In genomic region chr9:114226289-114227055, GRCh38 we compare ENCODE assay signal across 15 cellular contexts.
DNase-seq lines count a peak whose midpoint lies in the region; ATAC-seq and TF ChIP-seq lines count a peak whose summit lies in the region.
"Had no signal": no experiment of that assay in that cellular context is flagged by ENCODE, and none has a peak within 500 bp of the region (broad histone marks: within the 10 kb centered on the region; RNA-seq: fewer than 3 reads in every experiment).

No MANE protein-coding gene starts in this region.

- no peaks in the 10 kb centered on the region for H3K27me3 ChIP-seq in PC-3 (ENCODE audit: low read length)
- H3K27me3 ChIP-seq in neural progenitor cell: no peaks in the 10 kb centered on the region

- H3K36me3 ChIP-seq in PC-3 (ENCODE audit: low read depth, low read length) (no peaks in the 10 kb centered on the region), neural progenitor cell (no peaks in the 10 kb centered on the region)

- H3K27me3 Mint-ChIP-seq in neural progenitor cell (ENCODE audit: insufficient read depth, low read depth): peaks cover 3% of the 10 kb centered on the region

- BruUV-seq in PC-3 (replicated peaks; lab: Mats Ljungman, UMichigan): no TSS peak

- H2AFZ ChIP-seq in PC-3 (ENCODE audit: low read length) (no peak overlapping the region), neural progenitor cell (replicated peaks) (no peak overlapping the region)

- H3K9ac ChIP-seq in PC-3 (ENCODE audit: low read length) (peak overlapping the region; percentile 65), neural progenitor cell (no peak overlapping the region)

- no peaks in the 10 kb centered on the region for H4K20me1 ChIP-seq in PC-3 (ENCODE audit: low read length)
- H4K20me1 ChIP-seq in neural progenitor cell (ENCODE audit: low read depth): peaks cover 26% of the 10 kb centered on the region

- POLR2A ChIA-PET in PC-3 (lab: Charles Lee; ENCODE audit: unreplicated experiment): no interaction called here

- H3K4me2 ChIP-seq in PC-3 (ENCODE audit: low read length) (peak overlapping the region; percentile 75), neural progenitor cell (no peak overlapping the region)

- H3K9me2 ChIP-seq in PC-3 (replicated peaks; ENCODE audit: low read length): no peaks in the 10 kb centered on the region

- no peak overlapping the region for H3K4me3 ChIP-seq in PC-3 (ENCODE audit: low read length)
- no peak overlapping the region for H3K4me3 ChIP-seq in neural progenitor cell

- peaks cover 43% of the 10 kb centered on the region for H3K4me1 ChIP-seq in PC-3 (ENCODE audit: insufficient read depth, low read length)
- H3K4me1 ChIP-seq in neural progenitor cell: peaks cover 32% of the 10 kb centered on the region

- no peaks in the 10 kb centered on the region for H3K9me3 ChIP-seq in PC-3 (ENCODE audit: low read length)
- H3K9me3 ChIP-seq in neural progenitor cell (ENCODE audit: low read depth): no peaks in the 10 kb centered on the region

- peak overlapping the region; percentile 31 for H3K4me3 Mint-ChIP-seq in neural progenitor cell

- H3K4me1 Mint-ChIP-seq in neural progenitor cell: peaks cover 76% of the 10 kb centered on the region

- no peaks in the 10 kb centered on the region for H3K79me2 ChIP-seq in PC-3 (ENCODE audit: low read length)
- no peaks in the 10 kb centered on the region for H3K79me2 ChIP-seq in neural progenitor cell (ENCODE audit: low read depth)

- no peaks in the 10 kb centered on the region for H3K9me3 Mint-ChIP-seq in neural progenitor cell

- H3K36me3 Mint-ChIP-seq in neural progenitor cell: no peaks in the 10 kb centered on the region

- H3K27ac Mint-ChIP-seq in neural progenitor cell: peak overlapping the region; percentile 78

- H3F3A ChIP-seq in PC-3 (ENCODE audit: low read length, unreplicated experiment) (no peaks in the 10 kb centered on the region), neural progenitor cell (ENCODE audit: low read depth) (peaks cover 32% of the 10 kb centered on the region)

- CTCF ChIA-PET in PC-3 (lab: Charles Lee): no interaction called here

- peak; percentile 25 for DNase-seq in A172 (ENCODE audit: low spot score)
- no peak for DNase-seq in PC-3
- peak; percentile 84 for DNase-seq in cerebellum (ENCODE audit: low spot score)
- DNase-seq in neural progenitor cell (ENCODE audit: low spot score): no peak
- no peak for DNase-seq in amniotic stem cell (lab: John Stamatoyannopoulos, UW)
- no peak for DNase-seq in DMS114 treated with DMSO at 0.1 percent for 48 hours (lab: John Stamatoyannopoulos, UW; ENCODE audit: unreplicated experiment)
- DNase-seq: DMS153, KBM-7, NCI-H510A treated with DMSO at 0.1 percent for 48 hours, NCI-H82, SHP77 treated with DMSO at 0.1 percent for 48 hours had no signal

- no peak for TF ChIP-seq CTCF in PC-3 (conservative IDR thresholded peaks at IDR 0.05; ENCODE audit: low read depth, low read length)
- TF ChIP-seq CTCF in neural progenitor cell (IDR thresholded peaks at IDR 0.05): no peak

- intact Hi-C loops in PC-3 (cut with micrococcal nuclease): no loop called here

- H3K27ac ChIP-seq in PC-3 (ENCODE audit: low read length) (peak overlapping the region; percentile 98), neural progenitor cell (no peak overlapping the region)
- H3K27ac ChIP-seq: C4-2B had no signal

- ATAC-seq in PC-3 (no peak), HG02840 (IDR thresholded peaks at IDR 0.05; ENCODE audit: low FRiP score, unreplicated experiment) (no peak), GM19455 (IDR thresholded peaks at IDR 0.05; ENCODE audit: unreplicated experiment) (no peak)
- ATAC-seq: Panc1 had no signal

Comparison
In these comparisons a context has a peak if more than half of its experiments do, and no peak if none do; other contexts are left out.
1. DNase-seq: peak in A172 (single experiment) and cerebellum (single experiment); none in PC-3 (single experiment), neural progenitor cell (single experiment), amniotic stem cell (single experiment) and DMS114 treated with DMSO at 0.1 percent for 48 hours (single experiment).